In the genomic region with DNA sequence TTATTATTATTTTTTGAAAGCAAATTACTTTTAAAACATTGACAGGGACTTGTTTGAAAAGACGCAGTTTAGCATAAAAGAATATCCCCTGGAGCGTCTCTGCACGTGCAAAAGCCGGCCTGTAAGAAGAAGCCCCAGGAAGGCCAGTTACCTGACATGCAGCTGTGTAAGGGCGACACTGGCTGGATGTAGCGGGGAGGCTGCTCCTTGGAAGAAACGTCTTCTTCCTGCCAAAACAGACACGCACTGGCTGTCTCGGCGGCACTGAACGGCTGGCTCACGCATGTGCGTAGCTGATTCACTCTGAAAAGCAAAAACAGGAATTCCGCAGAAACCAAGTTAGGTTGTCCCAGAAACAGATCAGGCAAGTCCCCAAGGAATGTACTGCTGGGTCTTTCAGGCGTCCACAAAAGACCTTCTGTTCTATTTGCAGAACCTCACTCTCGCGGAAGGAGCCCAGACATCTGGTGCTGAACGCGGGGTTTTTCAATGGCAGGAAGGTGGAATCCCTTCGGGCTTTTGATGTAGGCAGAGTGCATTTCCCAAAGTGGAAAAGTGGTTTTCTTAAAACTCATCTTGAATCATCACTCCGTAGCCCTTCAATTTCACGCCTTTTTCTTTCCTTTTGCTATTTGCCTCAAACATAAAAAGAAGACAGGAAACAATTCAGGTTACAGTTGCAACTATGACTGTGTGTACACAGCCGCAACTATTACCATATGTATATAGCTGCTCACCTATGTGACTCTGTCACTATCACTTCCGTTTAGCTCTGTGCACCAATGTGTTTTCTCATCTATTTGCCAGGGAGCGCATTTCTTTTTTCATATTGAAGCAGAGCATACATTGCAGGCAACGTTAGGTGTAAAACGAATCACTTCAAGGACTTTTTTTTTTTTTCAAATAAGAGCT, we compare ENCODE assay signal across 9 cellular contexts. TPM values are rescaled to one million over a fixed set of nuclear protein-coding genes. Genes with fewer than 3 reads are reported as not detected.
DNase-seq lines count a peak whose midpoint lies in the region; ATAC-seq and TF ChIP-seq lines count a peak whose summit lies in the region.
"Had no signal": no experiment of that assay in that cellular context is flagged by ENCODE, and none has a peak within 500 bp of the region (broad histone marks: within the 10 kb centered on the region; RNA-seq: fewer than 3 reads in every experiment).

No MANE protein-coding gene starts in this region.

- no peak overlapping the region for H3K4me2 ChIP-seq in neuronal stem cell (ENCODE audit: insufficient read depth, low read length, poor library complexity, severe bottlenecking)

- H3K27ac ChIP-seq in RWPE1 (no peak overlapping the region), neuronal stem cell (replicated peaks; ENCODE audit: low read length) (no peak overlapping the region)

- POLR2A ChIA-PET in RWPE1 (lab: Yijun Ruan, JAX; ENCODE audit: low non-redundant PET): no interaction called here

- H2BK12ac ChIP-seq in neuronal stem cell (ENCODE audit: low read length): no peak overlapping the region

- no peak overlapping the region for H2AK5ac ChIP-seq in neuronal stem cell (ENCODE audit: low read depth, low read length)

- H2BK5ac ChIP-seq in neuronal stem cell (ENCODE audit: low read length): no peak overlapping the region

- no peaks in the 10 kb centered on the region for H3K79me1 ChIP-seq in neuronal stem cell (ENCODE audit: low read depth, low read length)

- H3K36me3 ChIP-seq in neuronal stem cell (replicated peaks in 1 of 2; ENCODE audit: control insufficient read depth in 2 of 2, insufficient read depth in 2 of 2, low read length in 2 of 2): no peaks in the 10 kb centered on the region

- no peak for TF ChIP-seq CTCF in RWPE1 (conservative IDR thresholded peaks at IDR 0.05; ENCODE audit: low read depth)

- ATAC-seq in GM18873 (IDR thresholded peaks at IDR 0.05; ENCODE audit: low FRiP score, unreplicated experiment) (no peak), HG02588 (IDR thresholded peaks at IDR 0.05; ENCODE audit: unreplicated experiment) (no peak)

- H4K8ac ChIP-seq in neuronal stem cell (ENCODE audit: low read depth, low read length): no peak overlapping the region

- no peak overlapping the region for H2BK15ac ChIP-seq in neuronal stem cell (ENCODE audit: low read length)

- H3K9me3 ChIP-seq in neuronal stem cell (replicated peaks in 1 of 2; ENCODE audit: control insufficient read depth in 2 of 2, insufficient read depth in 1 of 2, low read depth in 1 of 2, low read length in 2 of 2): peaks cover 0 to 7% of the 10 kb centered on the region in 2 donors

- H3K14ac ChIP-seq in neuronal stem cell (ENCODE audit: low read length): no peak overlapping the region

- H3K4me1 ChIP-seq in neuronal stem cell (ENCODE audit: control insufficient read depth in 2 of 2, insufficient read depth in 1 of 2, low read depth in 1 of 2, low read length in 2 of 2): peaks cover 0 to 9% of the 10 kb centered on the region in 2 donors

- no peak overlapping the region for H3K23ac ChIP-seq in neuronal stem cell (ENCODE audit: low read depth, low read length, poor library complexity)

- H2BK120ac ChIP-seq in neuronal stem cell (ENCODE audit: low read depth, low read length): no peak overlapping the region

- peak overlapping the region in 1 of 2 donors; percentile 28 for H3K4me3 ChIP-seq in neuronal stem cell (ENCODE audit: low read length in 2 of 2)

- H3K9ac ChIP-seq in neuronal stem cell (ENCODE audit: low read depth, low read length, poor library complexity): no peak overlapping the region

- no peak overlapping the region for H3K4ac ChIP-seq in neuronal stem cell (ENCODE audit: low read length)

- CTCF ChIA-PET in RWPE1 (lab: Yijun Ruan, JAX): interaction anchor here (0.6 to 0.7 kb wide), 2 partner anchors 16 to 661 kb away, joined by 3 to 5 read pairs; no protein-coding TSS in a partner anchor

- no peak overlapping the region for H3K18ac ChIP-seq in neuronal stem cell (ENCODE audit: low read length)

- peak overlapping the region; percentile 88 for H2AFZ ChIP-seq in neuronal stem cell (ENCODE audit: low read length)

- DNase-seq in Daoy (ENCODE audit: low read depth): peak; percentile 39
- peak; percentile 1 for DNase-seq in RWPE1 (ENCODE audit: low spot score)
- DNase-seq in dedifferentiated amniotic fluid mesenchymal stem cell (ENCODE audit: extremely low spot score): peak; percentile 45
- no peak for DNase-seq in neuronal stem cell (ENCODE audit: low spot score)
- DNase-seq in NCI-H2081 treated with DMSO at 0.1 percent for 48 hours (lab: John Stamatoyannopoulos, UW): no peak
- DNase-seq in NK-92 (lab: John Stamatoyannopoulos, UW; ENCODE audit: unreplicated experiment): no peak

- WGBS in neuronal stem cell (ENCODE audit: extremely low coverage in 2 of 2, insufficient read length in 2 of 2, insufficient replicate concordance in 1 of 2), 2 donors: no CpG with 5 or more reads among the region's 27 CpGs

- H4K91ac ChIP-seq in neuronal stem cell (ENCODE audit: low read depth, low read length, poor library complexity): no peak overlapping the region

- no peaks in the 10 kb centered on the region for H3K27me3 ChIP-seq in neuronal stem cell (ENCODE audit: control insufficient read depth in 3 of 3, insufficient read depth in 3 of 3, low read depth in 1 of 3, low read length in 3 of 3)

RNA-seq across cellular contexts. Expression of a gene that starts 38.1 kb away (rescaled TPM):
- not detected in 2 replicates for total RNA-seq in Daoy (2014; rRNA removed; shearing (Covaris generic))
- polyA plus RNA-seq in neuronal stem cell (2013, experiment 1 of 2): not detected
- polyA plus RNA-seq in neuronal stem cell (2013, experiment 2 of 2): not detected
- polyA plus RNA-seq: urinary bladder had no signal

RNA-seq across cellular contexts. Expression of a gene that starts 39.1 kb away (rescaled TPM):
- 7.6 and 9.1 TPM in 2 replicates for total RNA-seq in Daoy (2014; rRNA removed; shearing (Covaris generic))
- polyA plus RNA-seq in neuronal stem cell (2013, experiment 1 of 2): 2.0 TPM
- polyA plus RNA-seq in neuronal stem cell (2013, experiment 2 of 2): 2.3 TPM

Comparison
In these comparisons a context has a peak if more than half of its experiments do, and no peak if none do; other contexts are left out.
1. DNase-seq: peak in Daoy (single experiment), RWPE1 (single experiment) and dedifferentiated amniotic fluid mesenchymal stem cell (single experiment); none in neuronal stem cell (single experiment), NCI-H2081 treated with DMSO at 0.1 percent for 48 hours (single experiment) and NK-92 (single experiment).